Comparison of ENCODE assay signal across 9 cellular contexts in genomic region chr3:15241341-15241740, GRCh38. TPM values are rescaled to one million over a fixed set of nuclear protein-coding genes. Genes with fewer than 3 reads are reported as not detected.
A peak's percentile ranks its signal among the peaks of the same experiment; 100 is the strongest.
DNase-seq lines count a peak whose midpoint lies in the region; ATAC-seq, FAIRE-seq and TF ChIP-seq lines count a peak whose summit lies in the region.
"Had no signal": no experiment of that assay in that cellular context is flagged by ENCODE, and none has a peak within 500 bp of the region (broad histone marks: within the 10 kb centered on the region; RNA-seq: fewer than 3 reads in every experiment).

No MANE protein-coding gene starts in this region.

- H3K4me3 Mint-ChIP-seq in Calu3 (ENCODE audit: low read depth, unreplicated experiment): no peak overlapping the region
- H3K4me3 Mint-ChIP-seq: IgD-negative memory B cell had no signal

- no peaks in the 10 kb centered on the region for H3K9me3 Mint-ChIP-seq in Calu3 (ENCODE audit: low read depth, unreplicated experiment)
- H3K9me3 Mint-ChIP-seq: IgD-negative memory B cell had no signal

- DNase-seq in Calu3 (peak; percentile 21), HTR-8/SVneo (ENCODE audit: insufficient read length, low spot score) (peak; percentile 10), germinal center (ENCODE audit: low spot score) (peak; percentile 71), NCI-H1417 treated with DMSO at 0.1 percent for 48 hours (lab: John Stamatoyannopoulos, UW) (no peak)
- DNase-seq in activated CD4-positive, alpha-beta T cell treated with anti-CD3 and anti-CD28 coated beads, Interleukin-2, amount 50 U/mL, for 48 hours: peak; percentile 45 to 61
- DNase-seq in stimulated activated CD8-positive, alpha-beta memory T cell treated with anti-CD3 and anti-CD28 coated beads, Interleukin-4, amount 100 ng/mL, for 48 hours: peak; percentile 61

- H3K36me3 Mint-ChIP-seq in Calu3 (ENCODE audit: insufficient read depth, unreplicated experiment): peaks cover 10% of the 10 kb centered on the region

- ATAC-seq in HG03196 (IDR thresholded peaks at IDR 0.05; ENCODE audit: unreplicated experiment): no peak
- no peak for ATAC-seq in GM18511 (IDR thresholded peaks at IDR 0.05; ENCODE audit: unreplicated experiment)

- FAIRE-seq in HTR-8/SVneo (lab: Jason Lieb, UNC): no peak

- no peak overlapping the region for H3K27ac Mint-ChIP-seq in Calu3 (ENCODE audit: unreplicated experiment)
- H3K27ac Mint-ChIP-seq: IgD-negative memory B cell had no signal

- no TSS peak for BruUV-seq in Calu3 (replicated peaks; lab: Mats Ljungman, UMichigan)

- TF ChIP-seq CTCF in Calu3 (IDR thresholded peaks at IDR 0.05; ENCODE audit: unreplicated experiment): no peak

- CTCF ChIA-PET in Calu3 (lab: Charles Lee): no interaction called here

- H3K4me1 Mint-ChIP-seq in Calu3 (ENCODE audit: low read depth, unreplicated experiment): no peaks in the 10 kb centered on the region

- no peaks in the 10 kb centered on the region for H3K27me3 Mint-ChIP-seq in Calu3 (ENCODE audit: unreplicated experiment)
- H3K27me3 Mint-ChIP-seq: IgD-negative memory B cell had no signal

- intact Hi-C loops in Calu3 (cut with micrococcal nuclease; ENCODE audit: unreplicated experiment): loop anchor here (10.0 kb wide), 1 partner anchor 313 kb away; no protein-coding TSS in a partner anchor

RNA-seq across cellular contexts. Expression of gene CAPN7, which starts 35.3 kb away (rescaled TPM):
- total RNA-seq in Calu3 (2022): 24.1 and 24.8 TPM in 2 replicates
